ENCODE assay signal across 5 cellular contexts in the genomic region with DNA sequence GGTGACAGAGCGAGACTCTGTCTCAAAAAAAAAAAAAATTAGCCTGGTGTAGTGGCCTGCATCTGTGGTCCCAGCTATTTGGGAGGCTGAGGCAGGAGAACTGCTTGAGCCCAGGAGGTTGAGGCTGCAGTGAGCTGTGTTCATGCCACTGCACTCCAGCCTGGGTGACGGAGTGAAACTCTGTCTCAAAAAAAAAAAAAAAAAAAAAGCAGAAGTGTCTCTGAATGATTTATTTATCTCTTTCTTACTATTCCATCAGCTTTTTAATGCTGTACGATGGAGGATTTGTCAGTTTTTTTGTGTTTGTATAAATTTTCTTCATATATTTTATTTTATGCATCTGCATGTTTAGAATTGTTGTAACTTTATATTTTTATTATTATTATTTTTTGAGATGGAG. TPM values are rescaled to one million over a fixed set of nuclear protein-coding genes. Genes with fewer than 3 reads are reported as not detected.
"Had no signal": no experiment of that assay in that cellular context is flagged by ENCODE, and none has a peak within 500 bp of the region (broad histone marks: within the 10 kb centered on the region; RNA-seq: fewer than 3 reads in every experiment).

No MANE protein-coding gene starts in this region.

RNA-seq across cellular contexts. Expression of gene CCR4, which starts 33.5 kb away (rescaled TPM):
- total RNA-seq: astrocyte, body of pancreas, cardiac septum, cerebellum had no signal
- polyA plus RNA-seq: aorta had no signal
